8 cellular contexts compared by ENCODE assay signal in the genomic region with DNA sequence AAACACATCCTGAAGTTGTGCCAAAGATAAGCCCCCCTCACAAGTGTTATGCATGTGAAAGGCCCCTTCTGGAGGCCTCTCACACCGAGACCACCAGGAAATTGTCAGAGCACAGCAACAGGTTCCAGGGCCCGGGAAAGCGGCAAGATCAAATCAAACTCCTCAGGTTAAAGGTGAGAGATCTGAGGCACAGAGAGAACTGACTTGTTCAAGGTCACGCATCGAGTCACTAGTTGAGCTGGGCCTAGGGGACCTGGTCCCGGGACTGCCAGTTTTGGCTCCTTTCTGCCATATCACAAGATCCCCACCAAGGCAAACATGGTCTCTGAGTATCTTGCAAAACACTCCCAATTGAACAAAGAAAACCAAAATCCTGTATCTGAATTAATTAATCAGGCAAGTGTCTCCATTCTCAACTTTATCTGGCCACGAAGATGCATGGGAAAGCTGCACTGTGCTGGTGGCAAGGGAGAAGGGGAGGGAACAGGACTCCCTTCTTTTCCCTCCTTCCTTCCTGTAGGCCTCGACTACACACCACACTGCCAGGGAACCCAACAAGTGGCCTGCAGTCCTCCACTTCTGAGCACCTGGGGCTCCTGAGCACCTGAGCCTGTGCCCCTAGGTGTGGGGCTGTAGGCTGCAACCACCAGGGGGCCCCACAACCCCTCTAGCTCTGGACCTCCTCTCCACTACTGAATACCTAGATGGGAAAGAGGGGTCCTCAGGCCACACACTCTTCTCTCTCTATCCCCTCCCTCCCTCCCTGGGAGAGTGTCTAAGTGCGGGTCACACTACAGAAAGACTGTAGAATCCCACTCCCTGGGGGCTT. TPM values are rescaled to one million over a fixed set of nuclear protein-coding genes. Genes with fewer than 3 reads are reported as not detected.
DNase-seq lines count a peak whose midpoint lies in the region; ATAC-seq and TF ChIP-seq lines count a peak whose summit lies in the region.

No MANE protein-coding gene starts in this region.

- peaks cover 40% of the 10 kb centered on the region for H3K4me1 ChIP-seq in left ventricle myocardium inferior

- peaks cover 86% of the 10 kb centered on the region for H3K36me3 ChIP-seq in left ventricle myocardium inferior

- no peaks in the 10 kb centered on the region for H3K27me3 Mint-ChIP-seq in activated naive CD4-positive, alpha-beta T cell treated with anti-CD3 and anti-CD28 coated beads for 36 hours (ENCODE audit: low read depth)

- H3K4me3 Mint-ChIP-seq in activated naive CD4-positive, alpha-beta T cell treated with anti-CD3 and anti-CD28 coated beads for 36 hours: no peak overlapping the region

- TF ChIP-seq CTCF in GM12872 (IDR thresholded peaks at IDR 0.05; ENCODE audit: insufficient read depth, low read depth, low read length) (peak; percentile 80), RWPE1 (conservative IDR thresholded peaks at IDR 0.05; ENCODE audit: low read depth) (no peak; the same call in 1 of the 2 replicates), left ventricle myocardium inferior (IDR thresholded peaks at IDR 0.05; ENCODE audit: borderline replicate concordance) (peak; percentile 77)

- peak overlapping the region; percentile 81 for H3K27ac Mint-ChIP-seq in activated naive CD4-positive, alpha-beta T cell treated with anti-CD3 and anti-CD28 coated beads for 36 hours

- POLR2A ChIA-PET in RWPE1 (lab: Yijun Ruan, JAX; ENCODE audit: low non-redundant PET): interaction anchor here (0.6 kb wide), 1 partner anchor 110 kb away, joined by 5 read pairs; no protein-coding TSS in a partner anchor

- H3K9me3 Mint-ChIP-seq in activated naive CD4-positive, alpha-beta T cell treated with anti-CD3 and anti-CD28 coated beads for 36 hours: no peaks in the 10 kb centered on the region

- H3K27me3 ChIP-seq in left ventricle myocardium inferior (ENCODE audit: low read depth): no peaks in the 10 kb centered on the region

- ATAC-seq in GM18868 (IDR thresholded peaks at IDR 0.05; ENCODE audit: unreplicated experiment): no peak
- ATAC-seq in GM21528 (IDR thresholded peaks at IDR 0.05; ENCODE audit: low FRiP score, unreplicated experiment): no peak
- no peak for ATAC-seq in GM21737 (IDR thresholded peaks at IDR 0.05; ENCODE audit: unreplicated experiment)

- H3K27ac ChIP-seq in RWPE1: no peak overlapping the region
- H3K27ac ChIP-seq in left ventricle myocardium inferior (replicated peaks): peak overlapping the region; percentile 77

- intact Hi-C loops in activated naive CD4-positive, alpha-beta T cell treated with anti-CD3 and anti-CD28 coated beads for 36 hours (cut with micrococcal nuclease): loop anchor here (1.0 to 10.0 kb wide), 3 partner anchors 46 to 631 kb away; a partner anchor contains a TSS
- intact Hi-C loops in left ventricle myocardium inferior (cut with micrococcal nuclease): no loop called here

- H3K4me1 Mint-ChIP-seq in activated naive CD4-positive, alpha-beta T cell treated with anti-CD3 and anti-CD28 coated beads for 36 hours (ENCODE audit: low read depth): peaks cover 39% of the 10 kb centered on the region

- H3K36me3 Mint-ChIP-seq in activated naive CD4-positive, alpha-beta T cell treated with anti-CD3 and anti-CD28 coated beads for 36 hours (ENCODE audit: low read depth): peaks cover 31% of the 10 kb centered on the region

- no peaks in the 10 kb centered on the region for H3K9me3 ChIP-seq in left ventricle myocardium inferior (replicated peaks)

- no peak overlapping the region for H3K4me3 ChIP-seq in left ventricle myocardium inferior

- CTCF ChIA-PET in RWPE1 (lab: Yijun Ruan, JAX): interaction anchor here (0.5 to 2.5 kb wide), 7 partner anchors 15 to 229 kb away, joined by 3 to 9 read pairs (median 4); no protein-coding TSS in a partner anchor
- CTCF ChIA-PET in activated naive CD4-positive, alpha-beta T cell treated with anti-CD3 and anti-CD28 coated beads for 36 hours (lab: Charles Lee): interaction anchor here (0.6 to 3.8 kb wide), 7 partner anchors 8 to 92 kb away, joined by 3 to 28 read pairs (median 9); no protein-coding TSS in a partner anchor

- DNase-seq in RWPE1 (ENCODE audit: low spot score) (peak; percentile 51), left ventricle myocardium inferior (no peak)
- DNase-seq in activated naive CD4-positive, alpha-beta T cell treated with anti-CD3 and anti-CD28 coated beads for 36 hours: peak; percentile 71
- peak; percentile 71 for DNase-seq in stimulated activated CD4-positive, alpha-beta T cell treated with anti-CD3 and anti-CD28 coated beads, Interleukin-4, amount 100 ng/mL, for 1 hour

RNA-seq across cellular contexts. Expression of a gene that starts 37.3 kb away (rescaled TPM):
- 100 to 1,000 TPM; 216 to 245 TPM for total RNA-seq in activated naive CD4-positive, alpha-beta T cell treated with anti-CD3 and anti-CD28 coated beads for 36 hours
- total RNA-seq in left ventricle myocardium inferior: 150 TPM
